19 cellular contexts compared by ENCODE assay signal in the genomic region with DNA sequence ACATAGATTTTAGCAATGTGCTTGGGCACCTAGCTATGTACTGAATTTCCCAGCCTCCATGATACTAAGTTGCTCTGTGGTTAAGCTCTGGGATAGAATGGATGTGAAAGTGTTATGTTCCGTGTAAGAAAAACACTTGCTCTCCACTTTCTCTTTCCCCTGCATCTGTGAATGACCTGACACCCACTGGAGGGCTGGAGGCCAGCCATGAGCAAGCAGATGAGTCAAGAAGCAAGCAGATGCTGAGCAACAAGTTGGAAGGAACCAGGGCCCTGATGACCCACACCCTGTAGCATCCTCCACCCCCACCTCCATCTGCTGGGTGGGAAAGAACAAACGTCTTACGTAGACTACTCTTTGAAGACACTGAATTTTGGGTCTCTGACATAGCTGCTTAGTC.
"Had no signal": no experiment of that assay in that cellular context is flagged by ENCODE, and none has a peak within 500 bp of the region (broad histone marks: within the 10 kb centered on the region; RNA-seq: fewer than 3 reads in every experiment).

No MANE protein-coding gene starts in this region.

- H3K36me3 Mint-ChIP-seq: activated naive CD8-positive, alpha-beta T cell treated with anti-CD3 and anti-CD28 coated beads, Interleukin-2, amount 10 ng/mL, durations not matched to agents 7 days and 5 days; naive thymus-derived CD8-positive, alpha-beta T cell had no signal

- H3K4me1 Mint-ChIP-seq: naive thymus-derived CD8-positive, alpha-beta T cell had no signal

- H3K4me3 Mint-ChIP-seq: activated naive CD8-positive, alpha-beta T cell treated with anti-CD3 and anti-CD28 coated beads, Interleukin-2, amount 10 ng/mL, durations not matched to agents 7 days and 5 days; activated T-cell treated with anti-CD3 and anti-CD28 coated beads, Interleukin-2, amount 50 U/mL, for 72 hours; immature natural killer cell; naive thymus-derived CD8-positive, alpha-beta T cell had no signal

- H3K27ac ChIP-seq: neutrophil, thyroid gland, vagina had no signal

- DNase-seq: activated CD4-positive, alpha-beta T cell treated with anti-CD3 and anti-CD28 coated beads for 1 hour; activated CD4-positive, alpha-beta T cell treated with anti-CD3 and anti-CD28 coated beads, Interleukin-2, amount 50 U/mL, for 48 hours; activated gamma-delta T cell treated with Interleukin-2 at 50 U/mL for 16 hours; activated naive CD8-positive, alpha-beta T cell treated with anti-CD3 and anti-CD28 coated beads, Interleukin-2, amount 10 ng/mL, durations not matched to agents 7 days and 5 days; activated T-cell treated with anti-CD3 and anti-CD28 coated beads, Interleukin-2, amount 50 U/mL, for 72 hours; caudate nucleus; cortex of kidney; effector memory CD4-positive, alpha-beta T cell; glutamatergic neuron; immature natural killer cell; mammary epithelial cell; mucosa of descending colon; naive thymus-derived CD8-positive, alpha-beta T cell; small intestine; thyroid gland had no signal

- H3K9me3 ChIP-seq: mucosa of descending colon, neutrophil, thyroid gland, vagina had no signal

- H3K27me3 Mint-ChIP-seq: activated naive CD8-positive, alpha-beta T cell treated with anti-CD3 and anti-CD28 coated beads, Interleukin-2, amount 10 ng/mL, durations not matched to agents 7 days and 5 days; naive thymus-derived CD8-positive, alpha-beta T cell had no signal

- H3K36me3 ChIP-seq: ascending aorta, neutrophil, thyroid gland, vagina had no signal

- H3K27me3 ChIP-seq: ascending aorta, neutrophil, thyroid gland, vagina had no signal

- H3K4me1 ChIP-seq: thyroid gland, vagina had no signal

- H3K9me3 Mint-ChIP-seq: activated naive CD8-positive, alpha-beta T cell treated with anti-CD3 and anti-CD28 coated beads, Interleukin-2, amount 10 ng/mL, durations not matched to agents 7 days and 5 days; immature natural killer cell had no signal

- ATAC-seq: activated T-cell treated with anti-CD3 and anti-CD28 coated beads, Interleukin-2, amount 50 U/mL, for 72 hours; left lobe of liver; mucosa of descending colon; naive thymus-derived CD8-positive, alpha-beta T cell had no signal

- FAIRE-seq: small intestine had no signal

- H3K27ac Mint-ChIP-seq: activated naive CD8-positive, alpha-beta T cell treated with anti-CD3 and anti-CD28 coated beads, Interleukin-2, amount 10 ng/mL, durations not matched to agents 7 days and 5 days; activated T-cell treated with anti-CD3 and anti-CD28 coated beads, Interleukin-2, amount 50 U/mL, for 72 hours; immature natural killer cell; naive thymus-derived CD8-positive, alpha-beta T cell had no signal

- H3K4me3 ChIP-seq: ascending aorta, mucosa of descending colon, thyroid gland, vagina had no signal
